Comparison of ENCODE assay signal across 19 cellular contexts in the genomic region with DNA sequence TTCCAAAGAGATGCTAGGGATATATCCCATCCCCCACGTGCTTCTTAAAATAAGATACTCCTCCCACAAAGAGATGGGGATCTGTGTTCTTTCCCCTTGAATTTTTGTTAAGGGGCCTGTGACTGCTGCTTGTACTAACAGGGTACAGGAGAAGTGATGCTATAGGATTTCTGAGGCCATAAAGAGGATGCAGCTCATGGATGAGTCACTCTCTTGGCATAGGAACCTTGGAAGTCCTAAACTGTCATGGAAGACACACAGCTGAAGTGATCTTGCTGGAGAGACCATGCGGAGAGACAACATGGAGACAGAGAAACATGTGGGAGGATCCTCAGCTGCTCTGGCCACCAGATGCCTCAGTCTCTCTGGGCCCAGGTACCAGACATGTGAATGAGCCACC.
DNase-seq lines count a peak whose midpoint lies in the region; ATAC-seq and TF ChIP-seq lines count a peak whose summit lies in the region.
"Had no signal": no experiment of that assay in that cellular context is flagged by ENCODE, and none has a peak within 500 bp of the region (broad histone marks: within the 10 kb centered on the region; RNA-seq: fewer than 3 reads in every experiment).

No MANE protein-coding gene starts in this region.

- H3K9me3 Mint-ChIP-seq in neural progenitor cell: peaks cover 2% of the 10 kb centered on the region
- H3K9me3 Mint-ChIP-seq in activated naive CD8-positive, alpha-beta T cell treated with anti-CD3 and anti-CD28 coated beads for 36 hours: no peaks in the 10 kb centered on the region
- H3K9me3 Mint-ChIP-seq: CD4-positive, alpha-beta T cell had no signal

- no peak overlapping the region for H3K27ac Mint-ChIP-seq in neural progenitor cell
- no peak overlapping the region for H3K27ac Mint-ChIP-seq in activated naive CD8-positive, alpha-beta T cell treated with anti-CD3 and anti-CD28 coated beads for 36 hours
- H3K27ac Mint-ChIP-seq: B cell; CD4-positive, alpha-beta T cell had no signal

- peaks cover 2% of the 10 kb centered on the region for H3K36me3 Mint-ChIP-seq in neural progenitor cell
- H3K36me3 Mint-ChIP-seq in activated naive CD8-positive, alpha-beta T cell treated with anti-CD3 and anti-CD28 coated beads for 36 hours: no peaks in the 10 kb centered on the region

- ATAC-seq in HG02763 (IDR thresholded peaks at IDR 0.05; ENCODE audit: unreplicated experiment): no peak
- ATAC-seq in stimulated activated naive CD8-positive, alpha-beta T cell treated with anti-CD3 and anti-CD28 coated beads, Interleukin-15, Interleukin-2, amounts not matched to agents 100 U/mL and 50 U/mL, for 24 hours: no peak
- ATAC-seq: HCT116, HepG2 had no signal

- no peak overlapping the region for H3K27ac ChIP-seq in brain microvascular endothelial cell
- H3K27ac ChIP-seq in neural progenitor cell: no peak overlapping the region
- H3K27ac ChIP-seq: SJCRH30 had no signal

- H3K27me3 ChIP-seq in brain microvascular endothelial cell (replicated peaks) (no peaks in the 10 kb centered on the region), neural progenitor cell (no peaks in the 10 kb centered on the region)

- H3K9me3 ChIP-seq in neural progenitor cell (ENCODE audit: low read depth): no peaks in the 10 kb centered on the region
- H3K9me3 ChIP-seq: SJCRH30 had no signal

- peak; percentile 22 for DNase-seq in EH (ENCODE audit: low read depth)
- peak; percentile 36 for DNase-seq in HS-5 (ENCODE audit: low read depth)
- peak; percentile 15 for DNase-seq in brain microvascular endothelial cell
- DNase-seq in neural progenitor cell (ENCODE audit: low spot score): no peak
- DNase-seq in activated naive CD8-positive, alpha-beta T cell treated with anti-CD3 and anti-CD28 coated beads for 36 hours: no peak
- no peak for DNase-seq in stimulated activated naive CD8-positive, alpha-beta T cell treated with anti-CD3 and anti-CD28 coated beads, Interleukin-15, Interleukin-2, amounts not matched to agents 100 U/mL and 50 U/mL, for 24 hours
- DNase-seq: ACHN; CD4-positive, alpha-beta T cell; NCI-H1417; NCI-H1930; NCI-H2171; NCI-H510A; RPMI8226; SJCRH30; SW 1271 had no signal

- peaks cover 17% of the 10 kb centered on the region for H3K4me1 Mint-ChIP-seq in neural progenitor cell
- peaks cover 3% of the 10 kb centered on the region for H3K4me1 Mint-ChIP-seq in activated naive CD8-positive, alpha-beta T cell treated with anti-CD3 and anti-CD28 coated beads for 36 hours

- no peak overlapping the region for H3K4me3 ChIP-seq in brain microvascular endothelial cell (ENCODE audit: low read depth, low read length)
- H3K4me3 ChIP-seq in neural progenitor cell: no peak overlapping the region
- H3K4me3 ChIP-seq: SJCRH30 had no signal

- TF ChIP-seq CTCF in brain microvascular endothelial cell (IDR thresholded peaks at IDR 0.05; ENCODE audit: low read depth, low read length, missing control alignments): no peak
- no peak for TF ChIP-seq CTCF in neural progenitor cell (IDR thresholded peaks at IDR 0.05)

- no peak overlapping the region for H3K4me2 ChIP-seq in neural progenitor cell

- in situ Hi-C loops in brain microvascular endothelial cell (cut with HindIII; ENCODE audit: low pct_ligation_motif_present, low sequenced_read_pairs): no loop called here

- H3K79me2 ChIP-seq in neural progenitor cell (ENCODE audit: low read depth): no peaks in the 10 kb centered on the region

- H3K36me3 ChIP-seq in brain microvascular endothelial cell (replicated peaks) (no peaks in the 10 kb centered on the region), neural progenitor cell (no peaks in the 10 kb centered on the region)
- H3K36me3 ChIP-seq: SJCRH30 had no signal

- no peaks in the 10 kb centered on the region for H3K4me1 ChIP-seq in neural progenitor cell
- H3K4me1 ChIP-seq: SJCRH30 had no signal

- H3K27me3 Mint-ChIP-seq in neural progenitor cell (ENCODE audit: insufficient read depth, low read depth): peaks cover 2% of the 10 kb centered on the region
- peaks cover 5% of the 10 kb centered on the region for H3K27me3 Mint-ChIP-seq in activated naive CD8-positive, alpha-beta T cell treated with anti-CD3 and anti-CD28 coated beads for 36 hours
- H3K27me3 Mint-ChIP-seq: B cell; CD4-positive, alpha-beta T cell had no signal

- H4K20me1 ChIP-seq in neural progenitor cell (ENCODE audit: low read depth): no peaks in the 10 kb centered on the region

- H3K4me3 Mint-ChIP-seq in neural progenitor cell: no peak overlapping the region
- no peak overlapping the region for H3K4me3 Mint-ChIP-seq in activated naive CD8-positive, alpha-beta T cell treated with anti-CD3 and anti-CD28 coated beads for 36 hours
- H3K4me3 Mint-ChIP-seq: B cell; CD4-positive, alpha-beta T cell had no signal

- H3K9ac ChIP-seq in neural progenitor cell: no peak overlapping the region

- peak overlapping the region; percentile 66 for H2AFZ ChIP-seq in neural progenitor cell (replicated peaks)

- H3F3A ChIP-seq in neural progenitor cell (ENCODE audit: low read depth): no peaks in the 10 kb centered on the region

Comparison
In these comparisons a context has a peak if more than half of its experiments do, and no peak if none do; other contexts are left out.
1. DNase-seq: peak in EH (single experiment), HS-5 (single experiment) and brain microvascular endothelial cell (single experiment); none in neural progenitor cell (single experiment), activated naive CD8-positive, alpha-beta T cell treated with anti-CD3 and anti-CD28 coated beads for 36 hours (single experiment) and stimulated activated naive CD8-positive, alpha-beta T cell treated with anti-CD3 and anti-CD28 coated beads, Interleukin-15, Interleukin-2, amounts not matched to agents 100 U/mL and 50 U/mL, for 24 hours (single experiment).